9 cellular contexts compared by ENCODE assay signal in genomic region chr16:180101-180920, GRCh38. TPM values are rescaled to one million over a fixed set of nuclear protein-coding genes. Genes with fewer than 3 reads are reported as not detected.
DNase-seq lines count a peak whose midpoint lies in the region; ATAC-seq, FAIRE-seq and TF ChIP-seq lines count a peak whose summit lies in the region.
"Had no signal": no experiment of that assay in that cellular context is flagged by ENCODE, and none has a peak within 500 bp of the region (broad histone marks: within the 10 kb centered on the region; RNA-seq: fewer than 3 reads in every experiment).

Gene HBQ1 (plus strand): TSS chr16:180459. CDS start chr16:180487, 28 bp downstream.

- H3K27ac Mint-ChIP-seq in astrocyte (ENCODE audit: unreplicated experiment), result no peak within 1 kb of the TSS

- FAIRE-seq in astrocyte (lab: Jason Lieb, UNC), result no peak
- FAIRE-seq: TTC549 had no signal

- TF ChIP-seq CTCF in GM12865 (IDR thresholded peaks at IDR 0.05; ENCODE audit: insufficient read depth, low read depth, low read length, missing control alignments) (peak; percentile 8), astrocyte (IDR thresholded peaks at IDR 0.05; ENCODE audit: insufficient read depth, low read depth, low read length) (peak; percentile 28)

- peaks cover 40% of the 10 kb centered on the region for H4K20me1 ChIP-seq in astrocyte (ENCODE audit: insufficient read depth, low read length)

- H3K4me3 ChIP-seq in GM12865 (ENCODE audit: low read depth, low read length) (peak within 1 kb of the TSS; percentile 21), NT2/D1 (ENCODE audit: insufficient read length, low read depth) (peak within 1 kb of the TSS; percentile 72), astrocyte (ENCODE audit: insufficient read depth, low read depth, low read length) (peak within 1 kb of the TSS; percentile 37)

- no peak within 1 kb of the TSS for H2AFZ ChIP-seq in astrocyte (ENCODE audit: low read depth, low read length)

- peak within 1 kb of the TSS; percentile 69 for H3K4me3 Mint-ChIP-seq in astrocyte (ENCODE audit: unreplicated experiment)

- DNase-seq in GM12865 (ENCODE audit: low read depth), result no peak
- no peak for DNase-seq in NT2/D1 (ENCODE audit: low read depth, low spot score)
- no peak for DNase-seq in astrocyte (ENCODE audit: low read depth)
- peak; percentile 86 for DNase-seq in iPS-NIHi11 (ENCODE audit: low spot score)
- peak; percentile 27 for DNase-seq in stimulated activated CD8-positive, alpha-beta memory T cell treated with anti-CD3 and anti-CD28 coated beads, Interleukin-12 subunit alpha, Interleukin-12 subunit beta, amount 100 ng/mL, for 4 hours (ENCODE audit: low read depth)
- DNase-seq in foreskin melanocyte, result no peak
- DNase-seq in stimulated activated naive CD4-positive, alpha-beta T cell treated with Interleukin-2 at 50 U/mL for 16 hours (lab: John Stamatoyannopoulos, UW), result no peak

- no peaks in the 10 kb centered on the region for H3K4me1 Mint-ChIP-seq in astrocyte (ENCODE audit: low read depth, unreplicated experiment)

- no peaks in the 10 kb centered on the region for H3K9me3 Mint-ChIP-seq in astrocyte (ENCODE audit: unreplicated experiment)

- H3K9me3 ChIP-seq in NT2/D1 (ENCODE audit: insufficient read depth, low read length), result no peaks in the 10 kb centered on the region
- no peaks in the 10 kb centered on the region for H3K9me3 ChIP-seq in astrocyte (ENCODE audit: insufficient read depth, low read depth, low read length)

- no peak within 1 kb of the TSS for H3K27ac ChIP-seq in astrocyte (ENCODE audit: low read depth, low read length)

- H3K79me2 ChIP-seq in astrocyte (ENCODE audit: insufficient read depth, low read length), result no peaks in the 10 kb centered on the region

- peaks cover 25% of the 10 kb centered on the region for H3K27me3 Mint-ChIP-seq in astrocyte (ENCODE audit: low read depth, unreplicated experiment)

- ATAC-seq in GM21367 (IDR thresholded peaks at IDR 0.05; ENCODE audit: unreplicated experiment), result no peak

- H3K36me3 ChIP-seq in NT2/D1 (ENCODE audit: insufficient read depth, insufficient read length, low read length) (peaks cover 25% of the 10 kb centered on the region), astrocyte (ENCODE audit: insufficient read depth, low read length) (peaks cover 2% of the 10 kb centered on the region)

- H3K9ac ChIP-seq in NT2/D1 (ENCODE audit: insufficient read length, low read depth) (peak within 1 kb of the TSS; percentile 83), astrocyte (ENCODE audit: low read length) (no peak within 1 kb of the TSS)

- H3K4me2 ChIP-seq in astrocyte (ENCODE audit: low read length), result peak within 1 kb of the TSS; percentile 79

- H3K4me1 ChIP-seq in NT2/D1 (ENCODE audit: insufficient read depth, insufficient read length) (peaks cover 8% of the 10 kb centered on the region), astrocyte (ENCODE audit: insufficient read depth, low read length) (peaks cover 10% of the 10 kb centered on the region)

- peaks cover 41% of the 10 kb centered on the region for H3K27me3 ChIP-seq in NT2/D1 (ENCODE audit: insufficient read depth, insufficient read length)
- H3K27me3 ChIP-seq in astrocyte (ENCODE audit: insufficient read depth, low read length), result peaks cover 28% of the 10 kb centered on the region

- H3K36me3 Mint-ChIP-seq in astrocyte (ENCODE audit: low read depth, unreplicated experiment), result peaks cover 2% of the 10 kb centered on the region

RNA-seq across cellular contexts. Expression of gene HBQ1, which starts in this region (rescaled TPM):
- total RNA-seq in astrocyte, result 2.7 and 4.7 TPM in 2 replicates

Comparison
In these comparisons a context has a peak if more than half of its experiments do, and no peak if none do; other contexts are left out.
1. DNase-seq: peak in iPS-NIHi11 (single experiment) and stimulated activated CD8-positive, alpha-beta memory T cell treated with anti-CD3 and anti-CD28 coated beads, Interleukin-12 subunit alpha, Interleukin-12 subunit beta, amount 100 ng/mL, for 4 hours (single experiment); none in GM12865 (single experiment), NT2/D1 (single experiment), astrocyte (single experiment), foreskin melanocyte (single experiment) and stimulated activated naive CD4-positive, alpha-beta T cell treated with Interleukin-2 at 50 U/mL for 16 hours (single experiment).
2. H3K4me3 ChIP-seq: peak in every context shown above with its lines; median percentile 72 in NT2/D1; 37 in astrocyte; 21 in GM12865.